1 cellular context compared by ENCODE assay signal in genomic region chr7:141686670-141687069, GRCh38.
TF ChIP-seq lines count a peak whose summit lies in the region.

No MANE protein-coding gene starts in this region.

TF ChIP-seq in GM23338, 12 proteins besides CTCF, POLR2A, EP300 and RAD21 (continued from another document):
- TF ChIP-seq, protein P1, sequence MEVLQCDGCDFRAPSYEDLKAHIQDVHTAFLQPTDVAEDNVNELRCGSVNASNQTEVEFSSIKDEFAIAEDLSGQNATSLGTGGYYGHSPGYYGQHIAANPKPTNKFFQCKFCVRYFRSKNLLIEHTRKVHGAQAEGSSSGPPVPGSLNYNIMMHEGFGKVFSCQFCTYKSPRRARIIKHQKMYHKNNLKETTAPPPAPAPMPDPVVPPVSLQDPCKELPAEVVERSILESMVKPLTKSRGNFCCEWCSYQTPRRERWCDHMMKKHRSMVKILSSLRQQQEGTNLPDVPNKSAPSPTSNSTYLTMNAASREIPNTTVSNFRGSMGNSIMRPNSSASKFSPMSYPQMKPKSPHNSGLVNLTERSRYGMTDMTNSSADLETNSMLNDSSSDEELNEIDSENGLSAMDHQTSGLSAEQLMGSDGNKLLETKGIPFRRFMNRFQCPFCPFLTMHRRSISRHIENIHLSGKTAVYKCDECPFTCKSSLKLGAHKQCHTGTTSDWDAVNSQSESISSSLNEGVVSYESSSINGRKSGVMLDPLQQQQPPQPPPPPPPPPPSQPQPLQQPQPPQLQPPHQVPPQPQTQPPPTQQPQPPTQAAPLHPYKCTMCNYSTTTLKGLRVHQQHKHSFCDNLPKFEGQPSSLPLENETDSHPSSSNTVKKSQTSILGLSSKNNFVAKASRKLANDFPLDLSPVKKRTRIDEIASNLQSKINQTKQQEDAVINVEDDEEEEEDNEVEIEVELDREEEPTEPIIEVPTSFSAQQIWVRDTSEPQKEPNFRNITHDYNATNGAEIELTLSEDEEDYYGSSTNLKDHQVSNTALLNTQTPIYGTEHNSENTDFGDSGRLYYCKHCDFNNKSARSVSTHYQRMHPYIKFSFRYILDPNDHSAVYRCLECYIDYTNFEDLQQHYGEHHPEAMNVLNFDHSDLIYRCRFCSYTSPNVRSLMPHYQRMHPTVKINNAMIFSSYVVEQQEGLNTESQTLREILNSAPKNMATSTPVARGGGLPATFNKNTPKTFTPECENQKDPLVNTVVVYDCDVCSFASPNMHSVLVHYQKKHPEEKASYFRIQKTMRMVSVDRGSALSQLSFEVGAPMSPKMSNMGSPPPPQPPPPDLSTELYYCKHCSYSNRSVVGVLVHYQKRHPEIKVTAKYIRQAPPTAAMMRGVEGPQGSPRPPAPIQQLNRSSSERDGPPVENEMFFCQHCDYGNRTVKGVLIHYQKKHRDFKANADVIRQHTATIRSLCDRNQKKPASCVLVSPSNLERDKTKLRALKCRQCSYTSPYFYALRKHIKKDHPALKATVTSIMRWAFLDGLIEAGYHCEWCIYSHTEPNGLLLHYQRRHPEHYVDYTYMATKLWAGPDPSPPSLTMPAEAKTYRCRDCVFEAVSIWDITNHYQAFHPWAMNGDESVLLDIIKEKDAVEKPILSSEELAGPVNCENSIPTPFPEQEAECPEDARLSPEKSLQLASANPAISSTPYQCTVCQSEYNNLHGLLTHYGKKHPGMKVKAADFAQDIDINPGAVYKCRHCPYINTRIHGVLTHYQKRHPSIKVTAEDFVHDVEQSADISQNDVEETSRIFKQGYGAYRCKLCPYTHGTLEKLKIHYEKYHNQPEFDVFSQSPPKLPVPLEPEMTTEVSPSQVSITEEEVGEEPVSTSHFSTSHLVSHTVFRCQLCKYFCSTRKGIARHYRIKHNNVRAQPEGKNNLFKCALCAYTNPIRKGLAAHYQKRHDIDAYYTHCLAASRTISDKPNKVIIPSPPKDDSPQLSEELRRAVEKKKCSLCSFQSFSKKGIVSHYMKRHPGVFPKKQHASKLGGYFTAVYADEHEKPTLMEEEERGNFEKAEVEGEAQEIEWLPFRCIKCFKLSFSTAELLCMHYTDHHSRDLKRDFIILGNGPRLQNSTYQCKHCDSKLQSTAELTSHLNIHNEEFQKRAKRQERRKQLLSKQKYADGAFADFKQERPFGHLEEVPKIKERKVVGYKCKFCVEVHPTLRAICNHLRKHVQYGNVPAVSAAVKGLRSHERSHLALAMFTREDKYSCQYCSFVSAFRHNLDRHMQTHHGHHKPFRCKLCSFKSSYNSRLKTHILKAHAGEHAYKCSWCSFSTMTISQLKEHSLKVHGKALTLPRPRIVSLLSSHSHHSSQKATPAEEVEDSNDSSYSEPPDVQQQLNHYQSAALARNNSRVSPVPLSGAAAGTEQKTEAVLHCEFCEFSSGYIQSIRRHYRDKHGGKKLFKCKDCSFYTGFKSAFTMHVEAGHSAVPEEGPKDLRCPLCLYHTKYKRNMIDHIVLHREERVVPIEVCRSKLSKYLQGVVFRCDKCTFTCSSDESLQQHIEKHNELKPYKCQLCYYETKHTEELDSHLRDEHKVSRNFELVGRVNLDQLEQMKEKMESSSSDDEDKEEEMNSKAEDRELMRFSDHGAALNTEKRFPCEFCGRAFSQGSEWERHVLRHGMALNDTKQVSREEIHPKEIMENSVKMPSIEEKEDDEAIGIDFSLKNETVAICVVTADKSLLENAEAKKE (CRISPR knock-in tag; IDR thresholded peaks at IDR 0.05): no peak
- TF ChIP-seq ZNF114 (CRISPR knock-in tag; IDR thresholded peaks at IDR 0.05) (no peak), REST (IDR thresholded peaks at IDR 0.05; ENCODE audit: unreplicated experiment) (no peak), JUNB (IDR thresholded peaks at IDR 0.05; ENCODE audit: unreplicated experiment) (no peak), EZH2phosphoT487 (IDR thresholded peaks at IDR 0.05; ENCODE audit: unreplicated experiment) (no peak), NANOG (IDR thresholded peaks at IDR 0.05; ENCODE audit: borderline replicate concordance) (no peak), STAT1 (IDR thresholded peaks at IDR 0.05; ENCODE audit: unreplicated experiment) (no peak)
- TF ChIP-seq, protein P2, sequence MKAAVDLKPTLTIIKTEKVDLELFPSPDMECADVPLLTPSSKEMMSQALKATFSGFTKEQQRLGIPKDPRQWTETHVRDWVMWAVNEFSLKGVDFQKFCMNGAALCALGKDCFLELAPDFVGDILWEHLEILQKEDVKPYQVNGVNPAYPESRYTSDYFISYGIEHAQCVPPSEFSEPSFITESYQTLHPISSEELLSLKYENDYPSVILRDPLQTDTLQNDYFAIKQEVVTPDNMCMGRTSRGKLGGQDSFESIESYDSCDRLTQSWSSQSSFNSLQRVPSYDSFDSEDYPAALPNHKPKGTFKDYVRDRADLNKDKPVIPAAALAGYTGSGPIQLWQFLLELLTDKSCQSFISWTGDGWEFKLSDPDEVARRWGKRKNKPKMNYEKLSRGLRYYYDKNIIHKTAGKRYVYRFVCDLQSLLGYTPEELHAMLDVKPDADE (IDR thresholded peaks at IDR 0.05): no peak
TF ChIP-seq in GM23338: peak in this region for 0.
